In the genomic region with DNA sequence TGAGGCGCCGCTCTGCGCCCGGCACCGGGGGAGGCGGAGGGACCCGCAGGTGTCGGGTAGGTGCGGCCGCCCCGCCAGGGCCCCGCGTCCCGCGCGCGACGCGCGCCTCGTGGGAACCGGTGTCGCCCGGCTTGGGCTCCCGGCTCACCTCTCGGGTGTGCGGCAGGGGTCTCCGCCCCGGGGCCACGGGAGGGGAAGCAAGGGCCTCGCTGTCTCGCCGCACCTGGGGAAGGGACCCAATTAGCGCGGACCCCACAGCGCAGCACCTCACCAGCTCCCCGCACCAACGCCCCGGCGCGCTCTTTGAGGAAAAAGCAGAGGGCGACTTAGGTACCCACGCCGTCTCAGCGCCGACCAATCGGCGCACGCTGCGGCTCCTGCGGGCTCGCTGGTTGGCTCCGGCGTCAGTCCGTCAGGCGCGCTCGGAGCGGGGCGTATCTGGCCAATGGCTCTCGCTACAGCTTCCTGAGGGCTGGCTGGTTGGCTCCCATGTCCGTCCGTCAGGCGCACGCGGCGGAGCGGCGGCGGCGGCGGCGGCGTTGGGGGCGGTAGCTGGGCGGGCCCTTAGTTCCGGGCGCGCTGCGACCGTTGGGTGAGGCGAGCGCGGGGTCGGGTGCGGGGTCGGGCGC, we compare ENCODE assay signal across 7 cellular contexts.
DNase-seq lines count a peak whose midpoint lies in the region; ATAC-seq and TF ChIP-seq lines count a peak whose summit lies in the region.

A gene with protein sequence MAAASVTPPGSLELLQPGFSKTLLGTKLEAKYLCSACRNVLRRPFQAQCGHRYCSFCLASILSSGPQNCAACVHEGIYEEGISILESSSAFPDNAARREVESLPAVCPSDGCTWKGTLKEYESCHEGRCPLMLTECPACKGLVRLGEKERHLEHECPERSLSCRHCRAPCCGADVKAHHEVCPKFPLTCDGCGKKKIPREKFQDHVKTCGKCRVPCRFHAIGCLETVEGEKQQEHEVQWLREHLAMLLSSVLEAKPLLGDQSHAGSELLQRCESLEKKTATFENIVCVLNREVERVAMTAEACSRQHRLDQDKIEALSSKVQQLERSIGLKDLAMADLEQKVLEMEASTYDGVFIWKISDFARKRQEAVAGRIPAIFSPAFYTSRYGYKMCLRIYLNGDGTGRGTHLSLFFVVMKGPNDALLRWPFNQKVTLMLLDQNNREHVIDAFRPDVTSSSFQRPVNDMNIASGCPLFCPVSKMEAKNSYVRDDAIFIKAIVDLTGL (plus strand): TSS at position 567 of the 629 bp plus-strand sequence. CDS start 12,225 bp downstream, outside the sequence.

- ATAC-seq in GM18517 (IDR thresholded peaks at IDR 0.05; ENCODE audit: unreplicated experiment) = peak; percentile 72
- peak; percentile 73 for ATAC-seq in HG03039 (IDR thresholded peaks at IDR 0.05; ENCODE audit: unreplicated experiment)

- TF ChIP-seq CTCF in astrocyte of the spinal cord (IDR thresholded peaks at IDR 0.05; ENCODE audit: low read depth, low read length) (no peak), retinal pigment epithelial cell (conservative IDR thresholded peaks at IDR 0.05; ENCODE audit: low read depth, low read length) (no peak)

- in situ Hi-C loops in astrocyte of the spinal cord (cut with HindIII; ENCODE audit: low sequenced_read_pairs) = no loop called here

- peak; percentile 73 for DNase-seq in NCI-H2081 treated with DMSO at 0.1 percent for 48 hours (lab: John Stamatoyannopoulos, UW)
- DNase-seq in T1000 (lab: John Stamatoyannopoulos, UW) = peak; percentile 96
- DNase-seq in astrocyte of the spinal cord (ENCODE audit: low read depth, low spot score) = peak; percentile 100
- DNase-seq in hypothalamus (lab: John Stamatoyannopoulos, UW) = peak; percentile 51 to 98 (median 95)
- DNase-seq in retinal pigment epithelial cell (ENCODE audit: low read depth) = peak; percentile 98

- H3K4me3 ChIP-seq in astrocyte of the spinal cord (ENCODE audit: low read depth, low read length) (peak within 1 kb of the TSS; percentile 69), retinal pigment epithelial cell (ENCODE audit: low read length) (peak within 1 kb of the TSS; percentile 66)

Comparison
In these comparisons a context has a peak if more than half of its experiments do, and no peak if none do; other contexts are left out.
1. Peak in every context shown above with its lines: DNase-seq, ATAC-seq and H3K4me3 ChIP-seq.